Comparison of ENCODE assay signal across 16 cellular contexts in genomic region chr18:22981274-22982133, GRCh38.
"Had no signal": no experiment of that assay in that cellular context is flagged by ENCODE, and none has a peak within 500 bp of the region (broad histone marks: within the 10 kb centered on the region; RNA-seq: fewer than 3 reads in every experiment).

No MANE protein-coding gene starts in this region.

- H3K27ac Mint-ChIP-seq: activated naive CD4-positive, alpha-beta T cell treated with anti-CD3 and anti-CD28 coated beads, Interleukin-2, amount 10 ng/mL, durations not matched to agents 7 days and 5 days; activated T-helper 2 cell treated with anti-CD3 and anti-CD28 coated beads, Interferon-gamma antibody, Interleukin-2, Interleukin-4, amounts not matched to agents 10 μg/mL and 5 μg/mL and 100 μg/mL, durations not matched to agents 14 hours and 24 hours and 36 hours; endodermal cell; naive thymus-derived CD8-positive, alpha-beta T cell; stimulated activated naive CD8-positive, alpha-beta T cell treated with anti-CD3 and anti-CD28 coated beads, Interleukin-15, Interleukin-2, amounts not matched to agents 100 ng/mL and 50 ng/mL, for 24 hours had no signal

- DNase-seq: activated CD4-positive, alpha-beta T cell treated with anti-CD3 and anti-CD28 coated beads, Interleukin-2, amount 50 U/mL, for 1 hour; activated naive CD4-positive, alpha-beta T cell treated with anti-CD3 and anti-CD28 coated beads, Interleukin-2, amount 10 ng/mL, durations not matched to agents 7 days and 5 days; activated T-cell treated with anti-CD3 and anti-CD28 coated beads for 4 hours; central memory CD4-positive, alpha-beta T cell; cortex of kidney; endodermal cell; hypothalamus; lower lobe of right lung; naive thymus-derived CD8-positive, alpha-beta T cell; psoas muscle; T-helper 1 cell; testis had no signal

- H3K9me3 Mint-ChIP-seq: activated naive CD4-positive, alpha-beta T cell treated with anti-CD3 and anti-CD28 coated beads, Interleukin-2, amount 10 ng/mL, durations not matched to agents 7 days and 5 days; activated T-helper 2 cell treated with anti-CD3 and anti-CD28 coated beads, Interferon-gamma antibody, Interleukin-2, Interleukin-4, amounts not matched to agents 10 μg/mL and 5 μg/mL and 100 μg/mL, durations not matched to agents 14 hours and 24 hours and 36 hours; endodermal cell; naive thymus-derived CD8-positive, alpha-beta T cell; stimulated activated naive CD8-positive, alpha-beta T cell treated with anti-CD3 and anti-CD28 coated beads, Interleukin-15, Interleukin-2, amounts not matched to agents 100 ng/mL and 50 ng/mL, for 24 hours had no signal

- H3K27me3 ChIP-seq: neutrophil, testis had no signal

- ATAC-seq: lower lobe of right lung; naive thymus-derived CD8-positive, alpha-beta T cell; psoas muscle; sciatic nerve had no signal

- H3K4me3 ChIP-seq: lower lobe of right lung, psoas muscle, testis had no signal

- H3K9me3 ChIP-seq: lower lobe of right lung, neutrophil, psoas muscle, testis had no signal

- H3K4me1 ChIP-seq: lower lobe of right lung, psoas muscle, testis had no signal

- H3K36me3 Mint-ChIP-seq: naive thymus-derived CD8-positive, alpha-beta T cell had no signal

- H3K27me3 Mint-ChIP-seq: activated naive CD4-positive, alpha-beta T cell treated with anti-CD3 and anti-CD28 coated beads, Interleukin-2, amount 10 ng/mL, durations not matched to agents 7 days and 5 days; stimulated activated naive CD8-positive, alpha-beta T cell treated with anti-CD3 and anti-CD28 coated beads, Interleukin-15, Interleukin-2, amounts not matched to agents 100 ng/mL and 50 ng/mL, for 24 hours had no signal

- H3K27ac ChIP-seq: lower lobe of right lung, neutrophil, psoas muscle, testis had no signal

- H3K4me3 Mint-ChIP-seq: activated naive CD4-positive, alpha-beta T cell treated with anti-CD3 and anti-CD28 coated beads, Interleukin-2, amount 10 ng/mL, durations not matched to agents 7 days and 5 days; endodermal cell; naive thymus-derived CD8-positive, alpha-beta T cell; stimulated activated naive CD8-positive, alpha-beta T cell treated with anti-CD3 and anti-CD28 coated beads, Interleukin-15, Interleukin-2, amounts not matched to agents 100 ng/mL and 50 ng/mL, for 24 hours had no signal
